29 cellular contexts compared by ENCODE assay signal in the genomic region with DNA sequence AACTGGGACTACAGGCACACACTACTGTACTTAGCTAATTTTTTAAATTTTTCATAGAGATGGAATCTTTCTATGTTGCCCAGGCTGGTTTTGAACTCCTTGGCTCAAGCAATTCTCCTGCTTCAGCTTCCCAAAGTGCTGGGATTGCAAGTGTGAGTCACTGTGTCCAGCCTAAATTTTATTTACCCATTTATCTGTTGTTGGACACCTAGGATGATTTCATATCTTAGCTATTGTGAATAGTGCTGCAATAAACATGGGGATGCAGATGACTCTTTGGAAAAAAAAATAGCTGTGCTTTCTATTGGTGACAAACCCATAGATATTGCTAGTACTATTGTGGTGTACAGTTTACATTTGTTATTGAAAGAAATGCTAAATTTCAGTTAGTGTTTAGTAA.
"Had no signal": no experiment of that assay in that cellular context is flagged by ENCODE, and none has a peak within 500 bp of the region (broad histone marks: within the 10 kb centered on the region; RNA-seq: fewer than 3 reads in every experiment).

No MANE protein-coding gene starts in this region.

- H3K9me3 ChIP-seq: ovary, thyroid gland had no signal

- H3K27ac ChIP-seq: brain microvascular endothelial cell, ovary, stomach, thyroid gland, upper lobe of left lung, WERI-Rb-1 had no signal

- H3K4me1 ChIP-seq: stomach, thyroid gland, upper lobe of left lung had no signal

- ATAC-seq: esophagus mucosa; left ventricle myocardium superior; sciatic nerve; stimulated activated naive B cell treated with anti-CD40 and anti-IgM and Interleukin-4, amounts not matched to agents 10 μg/mL and 1 μg/mL and 100 μg/mL, for 72 hours had no signal

- H3K36me3 ChIP-seq: brain microvascular endothelial cell, ovary, thyroid gland, WERI-Rb-1 had no signal

- DNase-seq: activated CD4-positive, alpha-beta memory T cell treated with anti-CD3 and anti-CD28 coated beads for 36 hours; activated CD4-positive, alpha-beta T cell treated with anti-CD3 and anti-CD28 coated beads, Interleukin-2, amount 10 ng/mL, durations not matched to agents 24 days and 14 days; activated CD4-positive, CD25-positive, alpha-beta regulatory T cell treated with anti-CD3 and anti-CD28 coated beads, Interleukin-2, amount 50 U/mL, for 72 hours; activated CD8-positive, alpha-beta memory T cell treated with anti-CD3 and anti-CD28 coated beads, Interleukin-2, amount 50 U/mL, for 4 hours; activated effector memory CD4-positive, alpha-beta T cell treated with anti-CD3 and anti-CD28 coated beads, Interleukin-2, amount 50 U/mL, for 16 hours; activated naive CD4-positive, alpha-beta T cell treated with anti-CD3 and anti-CD28 coated beads for 36 hours; activated naive CD8-positive, alpha-beta T cell treated with anti-CD3 and anti-CD28 coated beads for 36 hours; activated T-cell treated with anti-CD3 and anti-CD28 coated beads, Interleukin-2, amount 50 U/mL, for 1 hour; amniotic stem cell; brain microvascular endothelial cell; caudate nucleus; cortex of kidney; foreskin melanocyte; left ventricle myocardium superior; naive B cell; ovary; small intestine; stimulated activated CD4-positive, alpha-beta T cell treated with anti-CD3 and anti-CD28 coated beads, Interleukin-1b, Interleukin-23, amount 100 ng/mL, for 48 hours; stimulated activated naive B cell treated with anti-CD40 and anti-IgM and Interleukin-4, amounts not matched to agents 10 μg/mL and 1 μg/mL and 100 μg/mL, for 72 hours; stomach; T-helper 9 cell; thyroid gland; upper lobe of left lung; WERI-Rb-1 had no signal

- H3K4me3 ChIP-seq: ovary, stomach, thyroid gland, upper lobe of left lung had no signal

- H3K27me3 ChIP-seq: brain microvascular endothelial cell, ovary, stomach, thyroid gland, upper lobe of left lung had no signal

- FAIRE-seq: astrocyte, endothelial cell of umbilical vein, small intestine, TTC549 had no signal
